Comparison of ENCODE assay signal across 30 cellular contexts in genomic region chr4:17681921-17682566, GRCh38.
"Had no signal": no experiment of that assay in that cellular context is flagged by ENCODE, and none has a peak within 500 bp of the region (broad histone marks: within the 10 kb centered on the region; RNA-seq: fewer than 3 reads in every experiment).

No MANE protein-coding gene starts in this region.

- DNase-seq: naive thymus-derived CD4-positive, alpha-beta T cell; natural killer cell; nucleus accumbens; pancreas; right cardiac atrium; right lobe of liver; sigmoid colon; spleen; stimulated activated CD4-positive, alpha-beta T cell treated with anti-CD3 and anti-CD28 coated beads, Interleukin-12 subunit alpha, Interleukin-12 subunit beta, amount 100 ng/mL, for 4 hours; stimulated activated CD4-positive, alpha-beta T cell treated with anti-CD3 and anti-CD28 coated beads, Interleukin-1b, Interleukin-23, amount 100 ng/mL, for 48 hours; stimulated activated CD4-positive, alpha-beta T cell treated with anti-CD3 and anti-CD28 coated beads, Interleukin-4, amount 100 ng/mL, for 1 hour; stimulated activated CD4-positive, alpha-beta T cell treated with anti-CD3 and anti-CD28 coated beads, Interleukin-4, amount 100 ng/mL, for 4 hours; stimulated activated CD8-positive, alpha-beta memory T cell treated with anti-CD3 and anti-CD28 coated beads, Interleukin-4, amount 100 ng/mL, for 48 hours; stimulated activated naive CD4-positive, alpha-beta T cell; stimulated activated naive CD8-positive, alpha-beta T cell treated with anti-CD3 and anti-CD28 coated beads, Interleukin-15, amount 100 ng/mL, for 72 hours; stimulated activated naive CD8-positive, alpha-beta T cell treated with anti-CD3 and anti-CD28 coated beads, Interleukin-15, Interleukin-2, amounts not matched to agents 100 U/mL and 50 U/mL, for 24 hours; substantia nigra; testis; tibial artery; transverse colon; upper lobe of right lung; uterus had no signal

- H3K9me3 ChIP-seq: neutrophil, pancreas, prostate gland, right lobe of liver, sigmoid colon, spleen, suprapubic skin, testis, tibial artery, transverse colon, upper lobe of right lung, uterus had no signal

- H3K4me3 ChIP-seq: pancreas, prostate gland, right lobe of liver, sigmoid colon, skin epidermis, smooth muscle cell, spleen, suprapubic skin, testis, tibial artery, transverse colon, upper lobe of right lung, uterus had no signal

- H3K4me1 Mint-ChIP-seq: naive thymus-derived CD4-positive, alpha-beta T cell; natural killer cell; nephron; stimulated activated naive CD8-positive, alpha-beta T cell treated with anti-CD3 and anti-CD28 coated beads, Interleukin-15, amount 100 ng/mL, for 72 hours had no signal

- H3K27ac ChIP-seq: neutrophil, pancreas, prostate gland, right lobe of liver, sigmoid colon, skin epidermis, spleen, suprapubic skin, testis, tibial artery, transverse colon, upper lobe of right lung, uterus had no signal

- H3K27ac Mint-ChIP-seq: naive thymus-derived CD4-positive, alpha-beta T cell; natural killer cell; nephron; stimulated activated memory B cell treated with anti-CD40 and anti-IgM and Interleukin-4, amounts not matched to agents 10 μg/mL and 1 μg/mL and 100 μg/mL, for 72 hours; type B pancreatic cell had no signal

- H3K27me3 Mint-ChIP-seq: stimulated activated memory B cell treated with anti-CD40 and anti-IgM and Interleukin-4, amounts not matched to agents 10 μg/mL and 1 μg/mL and 100 μg/mL, for 72 hours; stimulated activated naive CD8-positive, alpha-beta T cell treated with anti-CD3 and anti-CD28 coated beads, Interleukin-15, amount 100 ng/mL, for 72 hours had no signal

- H3K27me3 ChIP-seq: neutrophil, pancreas, right lobe of liver, sigmoid colon, spleen, suprapubic skin, testis, tibial artery, transverse colon, upper lobe of right lung, uterus had no signal

- H3K4me3 Mint-ChIP-seq: naive thymus-derived CD4-positive, alpha-beta T cell; natural killer cell; nephron; stimulated activated memory B cell treated with anti-CD40 and anti-IgM and Interleukin-4, amounts not matched to agents 10 μg/mL and 1 μg/mL and 100 μg/mL, for 72 hours; stimulated activated naive CD8-positive, alpha-beta T cell treated with anti-CD3 and anti-CD28 coated beads, Interleukin-15, amount 100 ng/mL, for 72 hours; type B pancreatic cell had no signal

- H3K36me3 Mint-ChIP-seq: naive thymus-derived CD4-positive, alpha-beta T cell; natural killer cell; stimulated activated memory B cell treated with anti-CD40 and anti-IgM and Interleukin-4, amounts not matched to agents 10 μg/mL and 1 μg/mL and 100 μg/mL, for 72 hours; type B pancreatic cell had no signal

- H3K9me3 Mint-ChIP-seq: natural killer cell had no signal

- H3K4me1 ChIP-seq: pancreas, prostate gland, right lobe of liver, sigmoid colon, spleen, suprapubic skin, testis, tibial artery, transverse colon, upper lobe of right lung, uterus had no signal

- ATAC-seq: natural killer cell; pancreas; right cardiac atrium; stimulated activated naive CD8-positive, alpha-beta T cell treated with anti-CD3 and anti-CD28 coated beads, Interleukin-15, amount 100 ng/mL, for 72 hours; stimulated activated naive CD8-positive, alpha-beta T cell treated with anti-CD3 and anti-CD28 coated beads, Interleukin-15, Interleukin-2, amounts not matched to agents 100 U/mL and 50 U/mL, for 24 hours had no signal

- H3K36me3 ChIP-seq: neutrophil, pancreas, prostate gland, right lobe of liver, sigmoid colon, spleen, suprapubic skin, tibial artery, transverse colon, upper lobe of right lung, uterus had no signal
